ENCODE assay signal across 34 cellular contexts in genomic region chr5:44236040-44236439, GRCh38.
"Had no signal": no experiment of that assay in that cellular context is flagged by ENCODE, and none has a peak within 500 bp of the region (broad histone marks: within the 10 kb centered on the region; RNA-seq: fewer than 3 reads in every experiment).

No MANE protein-coding gene starts in this region.

- DNase-seq: activated B cell treated with CpG ODN at 0.5 μM for 24 hours; activated CD4-positive, alpha-beta memory T cell treated with anti-CD3 and anti-CD28 coated beads for 36 hours; activated CD4-positive, alpha-beta T cell treated with anti-CD3 and anti-CD28 coated beads for 48 hours; activated CD4-positive, alpha-beta T cell treated with anti-CD3 and anti-CD28 coated beads, Interleukin-2, amount 50 U/mL, for 1 hour; activated CD8-positive, alpha-beta memory T cell treated with anti-CD3 and anti-CD28 coated beads, Interleukin-2, amount 50 U/mL, for 48 hours; activated CD8-positive, alpha-beta T cell treated with anti-CD3 and anti-CD28 coated beads, Interleukin-2, amount 10 ng/mL, durations not matched to agents 7 days and 5 days; activated effector memory CD4-positive, alpha-beta T cell treated with Interleukin-2 at 50 U/mL for 16 hours; activated gamma-delta T cell treated with Interleukin-2 at 50 U/mL for 16 hours; activated naive CD4-positive, alpha-beta T cell treated with anti-CD3 and anti-CD28 coated beads, Interleukin-2, amount 50 U/mL, for 16 hours; activated naive CD4-positive, alpha-beta T cell treated with Interleukin-2 at 50 U/mL for 16 hours; activated T-cell treated with anti-CD3 and anti-CD28 coated beads for 4 hours; activated T-cell treated with anti-CD3 and anti-CD28 coated beads, Interleukin-2, amount 50 U/mL, for 24 hours; activated T-cell treated with anti-CD3 and anti-CD28 coated beads, Interleukin-2, amount 50 U/mL, for 72 hours; amniotic stem cell; anterior cingulate cortex; brain microvascular endothelial cell; dorsolateral prefrontal cortex; effector memory CD4-positive, alpha-beta T cell; erythroblast; foreskin keratinocyte; gastrocnemius medialis; glutamatergic neuron; heart left ventricle; T-helper 1 cell; T-helper 17 cell had no signal

- ATAC-seq: activated CD4-positive, CD25-positive, alpha-beta regulatory T cell treated with anti-CD3 and anti-CD28 coated beads, Interleukin-2, amount 50 U/mL, for 24 hours; activated CD8-positive, alpha-beta T cell treated with anti-CD3 and anti-CD28 coated beads, Interleukin-2, amount 10 ng/mL, durations not matched to agents 7 days and 5 days; activated T-cell treated with anti-CD3 and anti-CD28 coated beads, Interleukin-2, amount 50 U/mL, for 72 hours; activated T-helper 17 cell treated with anti-CD3 and anti-CD28 coated beads, Interleukin-2, amount 50 U/mL, for 72 hours; foreskin keratinocyte; gastrocnemius medialis; heart left ventricle; T-helper 17 cell had no signal

- H3K36me3 Mint-ChIP-seq: activated CD4-positive, alpha-beta memory T cell treated with anti-CD3 and anti-CD28 coated beads for 36 hours; activated naive CD8-positive, alpha-beta T cell had no signal

- H3K27me3 Mint-ChIP-seq: activated B cell treated with CpG ODN at 0.5 μM for 24 hours; activated CD4-positive, alpha-beta memory T cell treated with anti-CD3 and anti-CD28 coated beads for 36 hours; activated naive CD8-positive, alpha-beta T cell; activated T-cell treated with anti-CD3 and anti-CD28 coated beads, Interleukin-2, amount 50 U/mL, for 24 hours; activated T-helper 17 cell treated with anti-CD3 and anti-CD28 coated beads, Interleukin-2, amount 50 U/mL, for 72 hours; central memory CD8-positive, alpha-beta T cell; dendritic cell treated with granulocyte-macrophage colony-stimulating factor and Interleukin-4, amounts not matched to agents 40 ng/mL and 50 ng/mL, for 4 days; T-helper 17 cell had no signal

- H3K4me1 Mint-ChIP-seq: activated B cell treated with CpG ODN at 0.5 μM for 24 hours; activated T-helper 17 cell treated with anti-CD3 and anti-CD28 coated beads, Interleukin-2, amount 50 U/mL, for 72 hours; central memory CD8-positive, alpha-beta T cell; T-helper 17 cell had no signal

- H3K4me1 ChIP-seq: esophagus muscularis mucosa, foreskin keratinocyte, gastrocnemius medialis, heart left ventricle had no signal

- H3K27ac Mint-ChIP-seq: activated B cell treated with CpG ODN at 0.5 μM for 24 hours; activated CD4-positive, alpha-beta memory T cell treated with anti-CD3 and anti-CD28 coated beads for 36 hours; activated CD8-positive, alpha-beta T cell treated with anti-CD3 and anti-CD28 coated beads, Interleukin-2, amount 10 ng/mL, durations not matched to agents 7 days and 5 days; activated naive CD8-positive, alpha-beta T cell; activated T-cell treated with anti-CD3 and anti-CD28 coated beads, Interleukin-2, amount 50 U/mL, for 24 hours; activated T-cell treated with anti-CD3 and anti-CD28 coated beads, Interleukin-2, amount 50 U/mL, for 72 hours; activated T-helper 17 cell treated with anti-CD3 and anti-CD28 coated beads, Interleukin-2, amount 50 U/mL, for 72 hours; dendritic cell treated with granulocyte-macrophage colony-stimulating factor and Interleukin-4, amounts not matched to agents 40 ng/mL and 50 ng/mL, for 4 days; T-helper 17 cell; T-helper 2 cell treated with Interferon-gamma antibody and Interleukin-4, amounts not matched to agents 5 μg/mL and 100 μg/mL, for 36 hours had no signal

- H3K4me3 ChIP-seq: coronary artery, dorsolateral prefrontal cortex, esophagus muscularis mucosa, gastrocnemius medialis, heart left ventricle had no signal

- H3K36me3 ChIP-seq: brain microvascular endothelial cell, esophagus muscularis mucosa, gastrocnemius medialis, heart left ventricle had no signal

- H3K27ac ChIP-seq: brain microvascular endothelial cell, coronary artery, dorsolateral prefrontal cortex, esophagus muscularis mucosa, foreskin keratinocyte, gastrocnemius medialis, heart left ventricle, VCaP had no signal

- H3K27me3 ChIP-seq: brain microvascular endothelial cell, dorsolateral prefrontal cortex, esophagus muscularis mucosa, foreskin keratinocyte, gastrocnemius medialis, heart left ventricle had no signal

- H3K9me3 ChIP-seq: esophagus muscularis mucosa, gastrocnemius medialis, heart left ventricle had no signal

- H3K4me3 Mint-ChIP-seq: activated B cell treated with CpG ODN at 0.5 μM for 24 hours; activated CD4-positive, alpha-beta memory T cell treated with anti-CD3 and anti-CD28 coated beads for 36 hours; activated CD8-positive, alpha-beta T cell treated with anti-CD3 and anti-CD28 coated beads, Interleukin-2, amount 10 ng/mL, durations not matched to agents 7 days and 5 days; activated naive CD8-positive, alpha-beta T cell; activated T-cell treated with anti-CD3 and anti-CD28 coated beads, Interleukin-2, amount 50 U/mL, for 24 hours; activated T-cell treated with anti-CD3 and anti-CD28 coated beads, Interleukin-2, amount 50 U/mL, for 72 hours; activated T-helper 17 cell treated with anti-CD3 and anti-CD28 coated beads, Interleukin-2, amount 50 U/mL, for 72 hours; central memory CD8-positive, alpha-beta T cell; dendritic cell treated with granulocyte-macrophage colony-stimulating factor and Interleukin-4, amounts not matched to agents 40 ng/mL and 50 ng/mL, for 4 days; T-helper 17 cell; T-helper 2 cell treated with Interferon-gamma antibody and Interleukin-4, amounts not matched to agents 5 μg/mL and 100 μg/mL, for 36 hours had no signal
